ENCODE assay signal across 4 cellular contexts in genomic region chrY:25207373-25207772, GRCh38.
DNase-seq lines count a peak whose midpoint lies in the region; ATAC-seq lines count a peak whose summit lies in the region.
"Not testable (repeated sequence)": the region's sequence is repeated elsewhere in the genome, so short reads cannot be mapped to it uniquely, and the experiment has no call there.

No MANE protein-coding gene starts in this region.

- ATAC-seq in Right ventricle myocardium inferior (peak; percentile 86), Right ventricle myocardium superior (ENCODE audit: poor library complexity) (peak; percentile 91), left ventricle myocardium superior (peak; percentile 96), left lobe of liver (peak; percentile 63)

- DNase-seq in Right ventricle myocardium inferior (ENCODE audit: missing footprints); Right ventricle myocardium superior; left ventricle myocardium superior; left lobe of liver (ENCODE audit: low spot score): not testable (repeated sequence)

- intact Hi-C loops in Right ventricle myocardium inferior (cut with DNase I); Right ventricle myocardium superior (cut with DNase I); left ventricle myocardium superior (cut with micrococcal nuclease): not testable (repeated sequence)
